ENCODE assay signal across 1 cellular context in the genomic region with DNA sequence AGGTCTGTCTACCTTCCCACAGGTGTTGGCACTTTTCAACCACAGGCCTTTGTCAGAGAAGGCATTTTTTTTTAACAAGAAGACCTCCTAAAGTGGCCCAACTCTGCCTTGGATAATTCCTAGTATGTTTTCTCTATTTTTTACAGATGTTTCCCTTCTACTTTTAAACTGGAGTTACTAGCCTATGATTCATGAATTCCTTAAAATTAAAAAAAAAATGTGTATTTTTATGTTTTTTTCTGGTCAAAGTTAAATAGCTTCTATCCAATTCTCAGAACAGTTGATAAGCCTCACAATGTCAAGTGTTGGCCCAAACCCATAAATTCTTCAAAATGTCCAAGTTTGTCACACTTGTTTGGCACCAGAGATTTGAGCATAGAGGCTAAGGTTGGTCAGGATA.
TF ChIP-seq lines count a peak whose summit lies in the region.

No MANE protein-coding gene starts in this region.

TF ChIP-seq in WTC11, 78 proteins besides CTCF, POLR2A, EP300 and RAD21 (continued from another document):
- no peak for TF ChIP-seq USF1 (CRISPR knock-in tag; IDR thresholded peaks at IDR 0.05)
- no peak for TF ChIP-seq ZNF512 (CRISPR knock-in tag; IDR thresholded peaks at IDR 0.05; ENCODE audit: borderline replicate concordance)
- no peak for TF ChIP-seq ZNF396 (CRISPR knock-in tag; IDR thresholded peaks at IDR 0.05; ENCODE audit: borderline replicate concordance)
- no peak for TF ChIP-seq SOX15 (CRISPR knock-in tag; IDR thresholded peaks at IDR 0.05)
